8 cellular contexts compared by ENCODE assay signal in genomic region chr5:43006411-43007202, GRCh38. TPM values are rescaled to one million over a fixed set of nuclear protein-coding genes. Genes with fewer than 3 reads are reported as not detected.
DNase-seq lines count a peak whose midpoint lies in the region; ATAC-seq and TF ChIP-seq lines count a peak whose summit lies in the region.

No MANE protein-coding gene starts in this region.

- peak overlapping the region; percentile 75; the same call in 1 of the 2 replicates for H3K27ac ChIP-seq in HEK293 (ENCODE audit: extremely low read depth, low read depth, low read length)

- H3K4me1 ChIP-seq in HEK293 (ENCODE audit: control insufficient read depth, insufficient read depth, low read length), result peaks cover 3% of the 10 kb centered on the region; the same call in 1 of the 2 replicates

- DNase-seq in activated CD8-positive, alpha-beta T cell treated with anti-CD3 and anti-CD28 coated beads for 36 hours, result no peak
- DNase-seq in glomerular visceral epithelial cell (ENCODE audit: extremely low spot score) (peak; percentile 29), KBM-7 (no peak), Ammon's horn (ENCODE audit: low spot score) (no peak), A172 (ENCODE audit: low spot score) (no peak)
- no peak for DNase-seq in stimulated activated effector memory CD8-positive, alpha-beta T cell treated with anti-CD3 and anti-CD28 coated beads, Interleukin-12 subunit alpha, Interleukin-12 subunit beta, amount 100 ng/mL, for 72 hours (ENCODE audit: low spot score in 2 of 2)

- H3K36me3 ChIP-seq in HEK293 (ENCODE audit: control insufficient read depth in 2 of 2, insufficient read depth in 1 of 2, low read length in 2 of 2), result no peaks in the 10 kb centered on the region

- H3K4me1 Mint-ChIP-seq in activated CD8-positive, alpha-beta T cell treated with anti-CD3 and anti-CD28 coated beads for 36 hours (ENCODE audit: low read depth), result peaks cover 30% of the 10 kb centered on the region
- H3K4me1 Mint-ChIP-seq in stimulated activated effector memory CD8-positive, alpha-beta T cell treated with anti-CD3 and anti-CD28 coated beads, Interleukin-12 subunit alpha, Interleukin-12 subunit beta, amount 100 ng/mL, for 72 hours, result peaks cover 31% of the 10 kb centered on the region

- no peak for TF ChIP-seq CTCF in HEK293 (tag by site-specific recombination; IDR thresholded peaks at IDR 0.05)
- TF ChIP-seq CTCF in activated CD8-positive, alpha-beta T cell treated with anti-CD3 and anti-CD28 coated beads for 36 hours (IDR thresholded peaks at IDR 0.05), result no peak

- no peak for ATAC-seq in activated CD8-positive, alpha-beta T cell treated with anti-CD3 and anti-CD28 coated beads for 36 hours
- ATAC-seq in stimulated activated effector memory CD8-positive, alpha-beta T cell treated with anti-CD3 and anti-CD28 coated beads, Interleukin-12 subunit alpha, Interleukin-12 subunit beta, amount 100 ng/mL, for 72 hours, result no peak
- no peak for ATAC-seq in HG03280 (IDR thresholded peaks at IDR 0.05; ENCODE audit: unreplicated experiment)

- no peaks in the 10 kb centered on the region for H3K9me3 Mint-ChIP-seq in activated CD8-positive, alpha-beta T cell treated with anti-CD3 and anti-CD28 coated beads for 36 hours
- H3K9me3 Mint-ChIP-seq in stimulated activated effector memory CD8-positive, alpha-beta T cell treated with anti-CD3 and anti-CD28 coated beads, Interleukin-12 subunit alpha, Interleukin-12 subunit beta, amount 100 ng/mL, for 72 hours, result no peaks in the 10 kb centered on the region

- H3K36me3 Mint-ChIP-seq in activated CD8-positive, alpha-beta T cell treated with anti-CD3 and anti-CD28 coated beads for 36 hours (ENCODE audit: low read depth), result no peaks in the 10 kb centered on the region
- H3K36me3 Mint-ChIP-seq in stimulated activated effector memory CD8-positive, alpha-beta T cell treated with anti-CD3 and anti-CD28 coated beads, Interleukin-12 subunit alpha, Interleukin-12 subunit beta, amount 100 ng/mL, for 72 hours, result peaks cover 25% of the 10 kb centered on the region

- H3K27ac Mint-ChIP-seq in activated CD8-positive, alpha-beta T cell treated with anti-CD3 and anti-CD28 coated beads for 36 hours, result peak overlapping the region; percentile 99
- H3K27ac Mint-ChIP-seq in stimulated activated effector memory CD8-positive, alpha-beta T cell treated with anti-CD3 and anti-CD28 coated beads, Interleukin-12 subunit alpha, Interleukin-12 subunit beta, amount 100 ng/mL, for 72 hours, result peak overlapping the region; percentile 95

- H3K4me3 ChIP-seq in HEK293 (ENCODE audit: low read depth, low read length), result no peak overlapping the region

- H3K27me3 Mint-ChIP-seq in activated CD8-positive, alpha-beta T cell treated with anti-CD3 and anti-CD28 coated beads for 36 hours, result no peaks in the 10 kb centered on the region

- POLR2A ChIA-PET in HEK293 (lab: Yijun Ruan, JAX), result interaction anchor here (1.9 to 2.9 kb wide), 2 partner anchors 8 to 12 kb away, joined by 8 to 20 read pairs; no protein-coding TSS in a partner anchor
- POLR2A ChIA-PET in activated CD8-positive, alpha-beta T cell treated with anti-CD3 and anti-CD28 coated beads for 36 hours (lab: Charles Lee), result interaction anchor here (0.7 to 5.9 kb wide), 9 partner anchors 12 to 306 kb away, joined by 3 to 169 read pairs (median 14); partner anchors contain the start of genes ANXA2R and HMGCS1

- no peaks in the 10 kb centered on the region for H3K9me3 ChIP-seq in HEK293 (ENCODE audit: control insufficient read depth, insufficient read depth, low read depth, low read length)

- intact Hi-C loops in activated CD8-positive, alpha-beta T cell treated with anti-CD3 and anti-CD28 coated beads for 36 hours (cut with micrococcal nuclease), result loop anchor here (5.0 kb wide), 2 partner anchors 36 to 101 kb away; partner anchors contain the start of gene ANXA2R

- H3K4me3 Mint-ChIP-seq in activated CD8-positive, alpha-beta T cell treated with anti-CD3 and anti-CD28 coated beads for 36 hours, result peak overlapping the region; percentile 93
- peak overlapping the region; percentile 82 for H3K4me3 Mint-ChIP-seq in stimulated activated effector memory CD8-positive, alpha-beta T cell treated with anti-CD3 and anti-CD28 coated beads, Interleukin-12 subunit alpha, Interleukin-12 subunit beta, amount 100 ng/mL, for 72 hours

- in situ Hi-C loops in KBM-7 (cut with MboI; ENCODE audit: low pct_unique_long_range_greater_than_20kb, low sequenced_read_pairs), result no loop called here

- CTCF ChIA-PET in HEK293 (lab: Yijun Ruan, JAX), result interaction anchor here (1.0 to 3.2 kb wide), 4 partner anchors 12 to 100 kb away, joined by 3 to 14 read pairs (median 4); no protein-coding TSS in a partner anchor
- CTCF ChIA-PET in activated CD8-positive, alpha-beta T cell treated with anti-CD3 and anti-CD28 coated beads for 36 hours (lab: Charles Lee), result interaction anchor here (0.9 to 5.3 kb wide), 8 partner anchors 12 to 105 kb away, joined by 3 to 112 read pairs (median 6); no protein-coding TSS in a partner anchor

TF ChIP-seq in HEK293, 187 proteins besides CTCF, POLR2A, EP300 and RAD21:
- TF ChIP-seq, protein P1, sequence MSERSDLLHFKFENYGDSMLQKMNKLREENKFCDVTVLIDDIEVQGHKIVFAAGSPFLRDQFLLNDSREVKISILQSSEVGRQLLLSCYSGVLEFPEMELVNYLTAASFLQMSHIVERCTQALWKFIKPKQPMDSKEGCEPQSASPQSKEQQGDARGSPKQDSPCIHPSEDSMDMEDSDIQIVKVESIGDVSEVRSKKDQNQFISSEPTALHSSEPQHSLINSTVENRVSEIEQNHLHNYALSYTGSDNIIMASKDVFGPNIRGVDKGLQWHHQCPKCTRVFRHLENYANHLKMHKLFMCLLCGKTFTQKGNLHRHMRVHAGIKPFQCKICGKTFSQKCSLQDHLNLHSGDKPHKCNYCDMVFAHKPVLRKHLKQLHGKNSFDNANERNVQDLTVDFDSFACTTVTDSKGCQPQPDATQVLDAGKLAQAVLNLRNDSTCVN (tag by site-specific recombination; optimal IDR thresholded peaks at IDR 0.05), result no peak
- TF ChIP-seq ATF2 (tag by site-specific recombination; IDR thresholded peaks at IDR 0.05; ENCODE audit: low read depth) (no peak), ZNF311 (tag by site-specific recombination; IDR thresholded peaks at IDR 0.05; ENCODE audit: borderline replicate concordance) (no peak), ZNF10 (tag by site-specific recombination; IDR thresholded peaks at IDR 0.05) (no peak), ZFP41 (tag by site-specific recombination; IDR thresholded peaks at IDR 0.05; ENCODE audit: borderline replicate concordance) (no peak), ZNF133 (tag by site-specific recombination; IDR thresholded peaks at IDR 0.05) (no peak), ZNF549 (tag by site-specific recombination; IDR thresholded peaks at IDR 0.05) (no peak), REST (tag by site-specific recombination; IDR thresholded peaks at IDR 0.05) (no peak), ZNF701 (tag by site-specific recombination; IDR thresholded peaks at IDR 0.05) (no peak), TCF7L2 (IDR thresholded peaks at IDR 0.05; ENCODE audit: borderline replicate concordance, low read depth, low read length) (no peak)
- TF ChIP-seq, protein P2, sequence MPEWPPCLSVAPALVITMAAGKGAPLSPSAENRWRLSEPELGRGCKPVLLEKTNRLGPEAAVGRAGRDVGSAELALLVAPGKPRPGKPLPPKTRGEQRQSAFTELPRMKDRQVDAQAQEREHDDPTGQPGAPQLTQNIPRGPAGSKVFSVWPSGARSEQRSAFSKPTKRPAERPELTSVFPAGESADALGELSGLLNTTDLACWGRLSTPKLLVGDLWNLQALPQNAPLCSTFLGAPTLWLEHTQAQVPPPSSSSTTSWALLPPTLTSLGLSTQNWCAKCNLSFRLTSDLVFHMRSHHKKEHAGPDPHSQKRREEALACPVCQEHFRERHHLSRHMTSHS (tag by site-specific recombination; IDR thresholded peaks at IDR 0.05), result no peak
TF ChIP-seq in HEK293: peak in this region for 0.

RNA-seq across cellular contexts. Expression of gene ANXA2R, which starts 33.5 kb away (rescaled TPM):
- total RNA-seq in activated CD8-positive, alpha-beta T cell treated with anti-CD3 and anti-CD28 coated beads for 36 hours, result 10 to 100 TPM in 1 of 2 experiments, 1 to 10 TPM in 1; 8.0 to 10.4 TPM
- total RNA-seq in A172 (2014; rRNA removed; shearing (Covaris generic)), result 8.0 and 9.4 TPM in 2 replicates
